Comparison of ENCODE assay signal across 7 cellular contexts in the genomic region with DNA sequence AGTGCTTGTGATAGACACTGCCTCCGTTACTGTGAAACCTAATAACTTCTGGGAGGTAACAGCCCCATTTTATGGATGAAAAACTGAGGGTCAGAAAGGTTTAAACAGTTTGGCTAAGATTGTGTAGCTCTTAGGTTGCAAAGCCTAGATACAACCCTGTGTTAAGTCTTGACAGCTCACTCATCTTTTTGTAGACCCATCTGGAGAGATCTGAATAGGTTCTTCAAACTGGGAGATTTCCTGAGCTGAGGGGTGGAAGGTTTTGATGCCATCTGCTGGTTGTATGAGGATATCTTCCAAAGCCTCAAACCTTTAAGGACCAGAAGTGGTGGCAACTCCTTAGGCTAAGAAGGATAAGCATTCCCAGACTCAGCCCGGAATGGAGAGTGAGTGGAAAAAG. TPM values are rescaled to one million over a fixed set of nuclear protein-coding genes. Genes with fewer than 3 reads are reported as not detected.
A peak's percentile ranks its signal among the peaks of the same experiment; 100 is the strongest.
DNase-seq lines count a peak whose midpoint lies in the region; ATAC-seq, FAIRE-seq and TF ChIP-seq lines count a peak whose summit lies in the region.
"Had no signal": no experiment of that assay in that cellular context is flagged by ENCODE, and none has a peak within 500 bp of the region (broad histone marks: within the 10 kb centered on the region; RNA-seq: fewer than 3 reads in every experiment).

No MANE protein-coding gene starts in this region.

- no peak overlapping the region for H3K27ac ChIP-seq in stomach

- H3K4me1 ChIP-seq in stomach = peaks cover 25 to 72% (median 58%) of the 10 kb centered on the region in 4 donors

- no peak for TF ChIP-seq EP300 in stomach (IDR thresholded peaks at IDR 0.05)

- TF ChIP-seq POLR2A in stomach (IDR thresholded peaks at IDR 0.05) = no peak

- H3K27me3 ChIP-seq in stomach = peaks cover 0 to 42% (median 28%) of the 10 kb centered on the region in 3 donors

- peak; percentile 15 for FAIRE-seq in endometrium (lab: Jason Lieb, UNC)

- ATAC-seq in HG03342 (IDR thresholded peaks at IDR 0.05; ENCODE audit: unreplicated experiment) = no peak

- DNase-seq in NCI-H1436 (lab: John Stamatoyannopoulos, UW) = peak; percentile 44
- no peak for DNase-seq in NCI-H1436 treated with DMSO at 0.1 percent for 48 hours (lab: John Stamatoyannopoulos, UW)
- peak; percentile 25 for DNase-seq in NCI-H446 treated with DMSO at 0.1 percent for 48 hours (lab: John Stamatoyannopoulos, UW)
- DNase-seq in stomach = no peak

- TF ChIP-seq CTCF in stomach (IDR thresholded peaks at IDR 0.05) = peak in 4 of 7 experiments; percentile 18 to 54 (median 42)

- no peak overlapping the region for H3K4me3 ChIP-seq in stomach

- H3K9me3 ChIP-seq in stomach = no peaks in the 10 kb centered on the region
- H3K9me3 ChIP-seq: Caco-2 had no signal

- no peaks in the 10 kb centered on the region for H3K36me3 ChIP-seq in stomach

- 43 to 60% (median 56%) methylated on average over 2 of the region's 2 CpGs for WGBS in stomach, 5 donors

- intact Hi-C loops in stomach (cut with DNase I; ENCODE audit: low total_unique reads) = loop anchor here (2.0 to 10.0 kb wide), 2 partner anchors 73 to 297 kb away; no protein-coding TSS in a partner anchor

RNA-seq across cellular contexts. Expression of gene YPEL4, which starts 8.3 kb away (rescaled TPM):
- total RNA-seq in stomach = 1 to 10 TPM in 1 of 5 donors, under 1 TPM in 1, not detected in 3; 0.29 to 1.5 TPM
- 1 to 10 TPM in 1 of 3 donors, under 1 TPM in 2; 0.62 to 3.2 (median 0.68) TPM for polyA plus RNA-seq in stomach
- total RNA-seq: Caco-2 had no signal

RNA-seq across cellular contexts. Expression of gene CLP1, which starts 16.1 kb away (rescaled TPM):
- 10 to 100 TPM in 3 of 5 donors, 1 to 10 TPM in 1, not detected in 1; 2.7 to 14.0 (median 11.2) TPM for total RNA-seq in stomach
- 10 to 100 TPM in 1 of 3 donors, 1 to 10 TPM in 2; 7.1 to 14.7 (median 9.2) TPM for polyA plus RNA-seq in stomach

RNA-seq across cellular contexts. Expression of gene ZDHHC5, which starts 26.5 kb away (rescaled TPM):
- 10 to 100 TPM; 21.0 to 72.8 (median 39.8) TPM for total RNA-seq in stomach
- 10 to 100 TPM; 11.2 to 21.9 (median 14.3) TPM for polyA plus RNA-seq in stomach

RNA-seq across cellular contexts. Expression of gene SERPING1, which starts 43.9 kb away (rescaled TPM):
- 100 to 1,000 TPM in 4 of 5 donors, 10 to 100 TPM in 1; 17.4 to 247 (median 153) TPM for total RNA-seq in stomach
- 100 to 1,000 TPM in 2 of 3 donors, 10 to 100 TPM in 1; 84.4 to 212 (median 111) TPM for polyA plus RNA-seq in stomach

Comparison
In these comparisons a context has a peak if more than half of its experiments do, and no peak if none do; other contexts are left out.
1. DNase-seq: peak in NCI-H1436 (single experiment) and NCI-H446 treated with DMSO at 0.1 percent for 48 hours (single experiment); none in NCI-H1436 treated with DMSO at 0.1 percent for 48 hours (single experiment) and stomach (single experiment).